In the genomic region with DNA sequence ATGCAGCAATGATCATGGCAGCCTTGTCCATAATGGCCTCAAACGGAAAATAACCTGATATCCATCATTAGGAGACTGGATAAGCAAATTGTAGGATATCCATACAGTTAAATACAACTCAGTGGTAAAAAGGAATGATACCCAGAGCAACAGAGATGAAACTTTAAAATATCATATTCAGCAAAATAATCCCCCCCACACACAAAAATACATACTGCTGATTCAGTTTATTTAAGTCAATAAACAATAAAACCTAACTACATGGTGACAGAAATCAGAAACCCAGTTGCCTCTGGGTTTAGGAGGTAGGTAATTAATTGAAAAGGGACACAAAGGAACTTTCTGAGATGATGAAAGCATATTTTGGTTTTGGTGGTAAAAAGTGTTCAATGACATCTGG, we compare ENCODE assay signal across 32 cellular contexts. TPM values are rescaled to one million over a fixed set of nuclear protein-coding genes. Genes with fewer than 3 reads are reported as not detected.
"Had no signal": no experiment of that assay in that cellular context is flagged by ENCODE, and none has a peak within 500 bp of the region (broad histone marks: within the 10 kb centered on the region; RNA-seq: fewer than 3 reads in every experiment).

No MANE protein-coding gene starts in this region.

- H3K4me2 ChIP-seq: smooth muscle cell had no signal

- H3K4me3 ChIP-seq: ovary, psoas muscle, skin epidermis, smooth muscle cell, spleen, suprapubic skin, testis, tibial artery, transverse colon, upper lobe of right lung, uterus had no signal

- ATAC-seq: naive thymus-derived CD8-positive, alpha-beta T cell; natural killer cell treated with Interleukin-12 subunit alpha and Interleukin-12 subunit beta and Interleukin-15 and Interleukin-18, amount 100 ng/mL, for 72 hours; psoas muscle; right cardiac atrium; sciatic nerve; stimulated activated memory B cell treated with anti-CD40 and anti-IgM and Interleukin-4, amounts not matched to agents 10 μg/mL and 1 μg/mL and 100 μg/mL, for 72 hours; stimulated activated naive CD8-positive, alpha-beta T cell treated with anti-CD3 and anti-CD28 coated beads, Interleukin-15, amount 100 ng/mL, for 72 hours; stimulated activated naive CD8-positive, alpha-beta T cell treated with anti-CD3 and anti-CD28 coated beads, Interleukin-15, Interleukin-2, amounts not matched to agents 100 U/mL and 50 U/mL, for 24 hours; upper lobe of right lung had no signal

- H3K9me3 ChIP-seq: neutrophil, ovary, psoas muscle, spleen, suprapubic skin, testis, tibial artery, transverse colon, upper lobe of right lung, uterus had no signal

- H3K27me3 ChIP-seq: neutrophil, ovary, spleen, suprapubic skin, testis, tibial artery, transverse colon, upper lobe of right lung, uterus had no signal

- H3K9ac ChIP-seq: parathyroid adenoma had no signal

- H3K79me2 ChIP-seq: parathyroid adenoma had no signal

- H3K36me3 ChIP-seq: neutrophil, ovary, spleen, suprapubic skin, tibial artery, transverse colon, upper lobe of right lung, uterus had no signal

- H3K4me1 ChIP-seq: parathyroid adenoma, psoas muscle, spleen, suprapubic skin, testis, tibial artery, transverse colon, upper lobe of right lung, uterus had no signal

- DNase-seq: naive thymus-derived CD8-positive, alpha-beta T cell; nephron progenitor cell; nucleus accumbens; ovary; posterior cingulate gyrus; psoas muscle; right cardiac atrium; spleen; stimulated activated CD4-positive, alpha-beta T cell treated with anti-CD3 and anti-CD28 coated beads, Interleukin-12 subunit alpha, Interleukin-12 subunit beta, amount 100 ng/mL, for 4 hours; stimulated activated CD4-positive, alpha-beta T cell treated with anti-CD3 and anti-CD28 coated beads, Interleukin-1b, Interleukin-23, amount 100 ng/mL, for 48 hours; stimulated activated CD4-positive, alpha-beta T cell treated with anti-CD3 and anti-CD28 coated beads, Interleukin-4, amount 100 ng/mL, for 1 hour; stimulated activated CD4-positive, alpha-beta T cell treated with anti-CD3 and anti-CD28 coated beads, Interleukin-4, amount 100 ng/mL, for 4 hours; stimulated activated CD8-positive, alpha-beta memory T cell treated with anti-CD3 and anti-CD28 coated beads, Interleukin-4, amount 100 ng/mL, for 48 hours; stimulated activated naive CD4-positive, alpha-beta T cell; stimulated activated naive CD8-positive, alpha-beta T cell treated with anti-CD3 and anti-CD28 coated beads, Interleukin-15, amount 100 ng/mL, for 72 hours; stimulated activated naive CD8-positive, alpha-beta T cell treated with anti-CD3 and anti-CD28 coated beads, Interleukin-15, Interleukin-2, amounts not matched to agents 100 U/mL and 50 U/mL, for 24 hours; substantia nigra; testis; tibial artery; transverse colon; upper lobe of right lung; uterus had no signal

- H3K27ac ChIP-seq: neutrophil, ovary, parathyroid adenoma, psoas muscle, skin epidermis, spleen, suprapubic skin, testis, tibial artery, transverse colon, upper lobe of right lung, uterus had no signal

- H2AFZ ChIP-seq: parathyroid adenoma had no signal

RNA-seq across cellular contexts. Expression of a gene that starts 27.9 kb away (rescaled TPM):
- total RNA-seq: naive thymus-derived CD8-positive, alpha-beta T cell; natural killer cell treated with Interleukin-12 subunit alpha and Interleukin-12 subunit beta and Interleukin-15 and Interleukin-18, amount 100 ng/mL, for 72 hours; omental fat pad; renal cortical epithelial cell; suprapubic skin; uterus had no signal
